14 cellular contexts compared by ENCODE assay signal in genomic region chr3:87307805-87308204, GRCh38. TPM values are rescaled to one million over a fixed set of nuclear protein-coding genes. Genes with fewer than 3 reads are reported as not detected.
A peak's percentile ranks its signal among the peaks of the same experiment; 100 is the strongest.
DNase-seq lines count a peak whose midpoint lies in the region; ATAC-seq and TF ChIP-seq lines count a peak whose summit lies in the region.
"Had no signal": no experiment of that assay in that cellular context is flagged by ENCODE, and none has a peak within 500 bp of the region (broad histone marks: within the 10 kb centered on the region; RNA-seq: fewer than 3 reads in every experiment).

No MANE protein-coding gene starts in this region.

- H3K36me3 Mint-ChIP-seq in HFFc6 (ENCODE audit: low read depth): no peaks in the 10 kb centered on the region
- H3K36me3 Mint-ChIP-seq in neural crest cell (ENCODE audit: low read depth): no peaks in the 10 kb centered on the region
- no peaks in the 10 kb centered on the region for H3K36me3 Mint-ChIP-seq in activated T-cell treated with anti-CD3 and anti-CD28 coated beads, Interleukin-2, amount 50 U/mL, for 24 hours (ENCODE audit: low read depth)
- H3K36me3 Mint-ChIP-seq: activated naive CD4-positive, alpha-beta T cell treated with anti-CD3 and anti-CD28 coated beads, Interleukin-2, amount 50 U/mL, for 24 hours had no signal

- TF ChIP-seq POLR2A in ovary (IDR thresholded peaks at IDR 0.05): no peak

- H3K9me3 Mint-ChIP-seq in HFFc6: no peaks in the 10 kb centered on the region
- H3K9me3 Mint-ChIP-seq in neural crest cell: no peaks in the 10 kb centered on the region
- H3K9me3 Mint-ChIP-seq in activated T-cell treated with anti-CD3 and anti-CD28 coated beads, Interleukin-2, amount 50 U/mL, for 24 hours: peaks cover 3% of the 10 kb centered on the region

- TF ChIP-seq CTCF in HFFc6 (IDR thresholded peaks at IDR 0.05) (peak; percentile 71), neural crest cell (conservative IDR thresholded peaks at IDR 0.05) (peak; percentile 37), ovary (IDR thresholded peaks at IDR 0.05) (no peak), left ventricle myocardium inferior (IDR thresholded peaks at IDR 0.05; ENCODE audit: borderline replicate concordance) (no peak)

- H3K27ac ChIP-seq in ovary (no peak overlapping the region), substantia nigra (ENCODE audit: low read depth, low read length, poor library complexity, severe bottlenecking) (no peak overlapping the region), left ventricle myocardium inferior (replicated peaks) (no peak overlapping the region)

- H3K9me3 ChIP-seq in ovary: no peaks in the 10 kb centered on the region
- no peaks in the 10 kb centered on the region for H3K9me3 ChIP-seq in left ventricle myocardium inferior (replicated peaks)

- H3K27ac Mint-ChIP-seq in HFFc6 (no peak overlapping the region), neural crest cell (ENCODE audit: unreplicated experiment) (no peak overlapping the region)
- no peak overlapping the region for H3K27ac Mint-ChIP-seq in activated T-cell treated with anti-CD3 and anti-CD28 coated beads, Interleukin-2, amount 50 U/mL, for 24 hours
- H3K27ac Mint-ChIP-seq: activated naive CD4-positive, alpha-beta T cell treated with anti-CD3 and anti-CD28 coated beads, Interleukin-2, amount 50 U/mL, for 24 hours had no signal

- H3K36me3 ChIP-seq in ovary (no peaks in the 10 kb centered on the region), left ventricle myocardium inferior (no peaks in the 10 kb centered on the region)

- intact Hi-C loops in ovary (cut with DNase I): no loop called here
- intact Hi-C loops in left ventricle myocardium inferior (cut with micrococcal nuclease): no loop called here

- H3K4me1 Mint-ChIP-seq in HFFc6 (ENCODE audit: low read depth) (peaks cover 11% of the 10 kb centered on the region), neural crest cell (no peaks in the 10 kb centered on the region)
- peaks cover 14% of the 10 kb centered on the region for H3K4me1 Mint-ChIP-seq in activated T-cell treated with anti-CD3 and anti-CD28 coated beads, Interleukin-2, amount 50 U/mL, for 24 hours (ENCODE audit: low read depth)

- H3K27me3 Mint-ChIP-seq in HFFc6 (ENCODE audit: insufficient read depth) (peaks cover 2% of the 10 kb centered on the region), neural crest cell (ENCODE audit: low read depth) (no peaks in the 10 kb centered on the region)
- peaks cover 15% of the 10 kb centered on the region for H3K27me3 Mint-ChIP-seq in activated T-cell treated with anti-CD3 and anti-CD28 coated beads, Interleukin-2, amount 50 U/mL, for 24 hours

- DNase-seq in HFFc6 (no peak), NCI-H69 (lab: John Stamatoyannopoulos, UW) (peak; percentile 5), neural crest cell (ENCODE audit: low read depth, low spot score) (no peak), ovary (no peak), substantia nigra (lab: John Stamatoyannopoulos, UW) (no peak), left ventricle myocardium inferior (no peak)
- no peak for DNase-seq in activated T-cell treated with anti-CD3 and anti-CD28 coated beads, Interleukin-2, amount 50 U/mL, for 24 hours
- DNase-seq: NCI-H510A had no signal

- no peak for TF ChIP-seq EP300 in ovary (IDR thresholded peaks at IDR 0.05)

- whole genome bisulfite sequencing in ovary, 3 donors: 95 to 96% (median 96%) methylated on average over 2 of the region's 2 CpGs

- H3K4me3 Mint-ChIP-seq in HFFc6 (no peak overlapping the region), neural crest cell (no peak overlapping the region)
- H3K4me3 Mint-ChIP-seq in activated T-cell treated with anti-CD3 and anti-CD28 coated beads, Interleukin-2, amount 50 U/mL, for 24 hours: no peak overlapping the region
- H3K4me3 Mint-ChIP-seq: activated naive CD4-positive, alpha-beta T cell treated with anti-CD3 and anti-CD28 coated beads, Interleukin-2, amount 50 U/mL, for 24 hours had no signal

- peak; percentile 79 for ATAC-seq in GM18511 (IDR thresholded peaks at IDR 0.05; ENCODE audit: unreplicated experiment)

- H3K4me1 ChIP-seq in ovary (ENCODE audit: insufficient read depth) (no peaks in the 10 kb centered on the region), left ventricle myocardium inferior (no peaks in the 10 kb centered on the region)

- H3K27me3 ChIP-seq in ovary (no peaks in the 10 kb centered on the region), left ventricle myocardium inferior (ENCODE audit: low read depth) (peaks cover 10% of the 10 kb centered on the region)

- no peak overlapping the region for H3K4me3 ChIP-seq in ovary
- H3K4me3 ChIP-seq in left ventricle myocardium inferior: no peak overlapping the region

RNA-seq across cellular contexts. Expression of gene POU1F1, which starts 31.4 kb away (rescaled TPM):
- total RNA-seq in HFFc6 (2021; fragmentation: NEBNext Ultra II Directional; extraction: Animal tissue kit (Norgen Biotek cat#: 25700)): not detected
- total RNA-seq in neural crest cell: not detected in 2 replicates
- not detected for total RNA-seq in ovary
- not detected for polyA plus RNA-seq in ovary
- not detected for total RNA-seq in left ventricle myocardium inferior
- total RNA-seq: liver, skeletal muscle tissue, subcutaneous adipose tissue had no signal
- polyA plus RNA-seq: esophagus, liver had no signal

Comparison
In these comparisons a context has a peak if more than half of its experiments do, and no peak if none do; other contexts are left out.
1. CTCF ChIP-seq: peak in HFFc6 (single experiment) and neural crest cell (single experiment); none in ovary (0 of 3) and left ventricle myocardium inferior (single experiment).